10 cellular contexts compared by ENCODE assay signal in the genomic region with DNA sequence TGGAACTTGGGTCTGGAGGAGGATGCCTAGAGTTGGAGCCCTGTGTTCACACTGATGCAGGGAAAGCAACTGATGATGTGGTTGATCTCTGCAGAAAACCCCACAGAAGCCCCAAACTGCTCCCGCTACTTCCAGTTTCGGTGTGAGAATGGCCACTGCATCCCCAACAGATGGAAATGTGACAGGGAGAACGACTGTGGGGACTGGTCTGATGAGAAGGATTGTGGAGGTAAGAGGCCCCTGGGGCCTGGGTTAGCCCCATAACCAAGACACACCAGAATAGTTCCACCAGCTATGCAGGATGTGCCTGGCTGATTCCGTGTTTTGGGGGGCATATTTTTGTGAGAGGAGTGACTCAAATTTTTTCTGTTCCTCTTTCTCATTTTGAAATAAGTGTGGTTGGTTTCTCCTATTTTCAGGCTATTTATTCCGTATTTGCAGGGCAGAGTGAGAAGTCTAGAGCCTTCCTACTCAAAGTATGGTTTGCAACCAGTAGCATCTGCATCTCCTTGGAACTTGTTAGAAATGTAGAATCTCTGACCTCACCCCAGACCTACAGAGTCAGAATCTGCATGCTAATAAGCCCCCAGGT.
A peak's percentile ranks its signal among the peaks of the same experiment; 100 is the strongest.
DNase-seq lines count a peak whose midpoint lies in the region; ATAC-seq and TF ChIP-seq lines count a peak whose summit lies in the region.
"Had no signal": no experiment of that assay in that cellular context is flagged by ENCODE, and none has a peak within 500 bp of the region (broad histone marks: within the 10 kb centered on the region; RNA-seq: fewer than 3 reads in every experiment).

No MANE protein-coding gene starts in this region.

- no TSS peak for BruUV-seq in OCI-LY7 (replicated peaks; lab: Mats Ljungman, UMichigan)

- H3K27me3 ChIP-seq in tibial artery (no peaks in the 10 kb centered on the region), testis (no peaks in the 10 kb centered on the region)
- H3K27me3 ChIP-seq: Peyer's patch had no signal

- H3K4me2 ChIP-seq in OCI-LY7 (ENCODE audit: low read length): peak overlapping the region; percentile 98
- H3K4me2 ChIP-seq: A549 had no signal

- no peak for TF ChIP-seq CTCF in OCI-LY7 (conservative IDR thresholded peaks at IDR 0.05; ENCODE audit: low read length)
- no peak for TF ChIP-seq CTCF in tibial artery (IDR thresholded peaks at IDR 0.05)
- TF ChIP-seq CTCF in HFFc6 (IDR thresholded peaks at IDR 0.05): no peak
- TF ChIP-seq CTCF in testis (IDR thresholded peaks at IDR 0.05): no peak

- H3K36me3 ChIP-seq in OCI-LY7 (ENCODE audit: insufficient read depth, low read length) (peaks cover 98% of the 10 kb centered on the region), tibial artery (peaks cover 0 to 67% (median 4%) of the 10 kb centered on the region in 3 donors), testis (ENCODE audit: low read depth, missing control alignments) (no peaks in the 10 kb centered on the region)

- CTCF ChIA-PET in activated CD4-positive, alpha-beta T cell treated with anti-CD3 and anti-CD28 coated beads for 36 hours (lab: Charles Lee): interaction anchor here (0.5 to 4.6 kb wide), 15 partner anchors 8 to 1164 kb away, joined by 3 to 46 read pairs (median 5); no protein-coding TSS in a partner anchor
- CTCF ChIA-PET in OCI-LY7 (lab: Charles Lee; ENCODE audit: unreplicated experiment): interaction anchor here (0.6 kb wide), 1 partner anchor 148 kb away, joined by 3 read pairs; no protein-coding TSS in a partner anchor

- peak overlapping the region; percentile 55 for H3K27ac Mint-ChIP-seq in activated CD4-positive, alpha-beta T cell treated with anti-CD3 and anti-CD28 coated beads for 36 hours
- H3K27ac Mint-ChIP-seq in HFFc6: no peak overlapping the region

- H3K27ac ChIP-seq in OCI-LY7 (ENCODE audit: low read depth, low read length, poor library complexity, severe bottlenecking) (peak overlapping the region; percentile 98), tibial artery (no peak overlapping the region), testis (no peak overlapping the region)
- H3K27ac ChIP-seq: A549 had no signal

- peak overlapping the region; percentile 66 for H3K4me3 ChIP-seq in OCI-LY7 (ENCODE audit: low read depth, low read length, poor library complexity, severe bottlenecking)
- H3K4me3 ChIP-seq in tibial artery: no peak overlapping the region
- no peak overlapping the region for H3K4me3 ChIP-seq in testis
- H3K4me3 ChIP-seq: A549, Peyer's patch had no signal

- intact Hi-C loops in activated CD4-positive, alpha-beta T cell treated with anti-CD3 and anti-CD28 coated beads for 36 hours (cut with DNase I, micrococcal nuclease): loop anchor here (2.0 to 5.0 kb wide), 4 partner anchors 123 to 297 kb away; partner anchors contain the start of genes SC5D (in 1 of the 2), SORL1 (in 1 of the 2) and SORL1-AS1 (in 1 of the 2)
- intact Hi-C loops in OCI-LY7 (cut with micrococcal nuclease; ENCODE audit: unreplicated experiment): loop anchor here (1.0 to 2.0 kb wide), 3 partner anchors 20 to 217 kb away; no protein-coding TSS in a partner anchor
- intact Hi-C loops in sciatic nerve (cut with DNase I): loop anchor here (5.0 kb wide), 1 partner anchor 268 kb away; no protein-coding TSS in a partner anchor
- intact Hi-C loops in tibial artery (cut with DNase I; ENCODE audit: low total_unique reads): loop anchor here (5.0 to 10.0 kb wide), 2 partner anchors 268 to 345 kb away; no protein-coding TSS in a partner anchor
- intact Hi-C loops in testis (cut with DNase I; ENCODE audit: low total_unique reads): no loop called here

- ATAC-seq in activated CD4-positive, alpha-beta T cell treated with anti-CD3 and anti-CD28 coated beads for 36 hours: peak; percentile 80
- ATAC-seq in HG02840 (IDR thresholded peaks at IDR 0.05; ENCODE audit: low FRiP score, unreplicated experiment): peak; percentile 73
- peak; percentile 40 for ATAC-seq in sciatic nerve
- ATAC-seq: A549 had no signal

- H3K4me1 Mint-ChIP-seq in activated CD4-positive, alpha-beta T cell treated with anti-CD3 and anti-CD28 coated beads for 36 hours: peaks cover 22% of the 10 kb centered on the region
- H3K4me1 Mint-ChIP-seq in HFFc6 (ENCODE audit: low read depth): peaks cover 29% of the 10 kb centered on the region

- 0 out of 2 replicates have a peak, but pooled peaks cover 3% of the 10 kb centered on the region for H4K20me1 ChIP-seq in OCI-LY7 (ENCODE audit: insufficient read depth, low read length)

- peaks cover 50% of the 10 kb centered on the region for H3K79me2 ChIP-seq in OCI-LY7 (ENCODE audit: insufficient read depth, low read depth, low read length)

- H3K9me3 Mint-ChIP-seq in activated CD4-positive, alpha-beta T cell treated with anti-CD3 and anti-CD28 coated beads for 36 hours (ENCODE audit: low read depth): no peaks in the 10 kb centered on the region
- peaks cover 5% of the 10 kb centered on the region for H3K9me3 Mint-ChIP-seq in HFFc6

- peak; percentile 27 for DNase-seq in activated CD4-positive, alpha-beta T cell treated with anti-CD3 and anti-CD28 coated beads for 36 hours
- DNase-seq in activated CD4-positive, alpha-beta T cell treated with anti-CD3 and anti-CD28 coated beads for 4 hours: no peak
- DNase-seq in OCI-LY7 (ENCODE audit: low spot score): peak; percentile 85
- no peak for DNase-seq in sciatic nerve (ENCODE audit: low spot score)
- no peak for DNase-seq in tibial artery
- DNase-seq in HFFc6: no peak
- DNase-seq in testis: no peak

- peaks cover 47% of the 10 kb centered on the region for H3K36me3 Mint-ChIP-seq in activated CD4-positive, alpha-beta T cell treated with anti-CD3 and anti-CD28 coated beads for 36 hours (ENCODE audit: low read depth)
- peaks cover under 1% of the 10 kb centered on the region; the same call in 1 of the 2 replicates for H3K36me3 Mint-ChIP-seq in HFFc6 (ENCODE audit: low read depth)

- 76 to 91% methylated on average over 5 of the region's 5 CpGs for WGBS in testis, 2 donors

- H3K9me3 ChIP-seq in OCI-LY7 (ENCODE audit: low read length): no peaks in the 10 kb centered on the region
- H3K9me3 ChIP-seq in tibial artery: no peaks in the 10 kb centered on the region
- H3K9me3 ChIP-seq in testis: no peaks in the 10 kb centered on the region
- H3K9me3 ChIP-seq: A549, Peyer's patch had no signal

- POLR2A ChIA-PET in activated CD4-positive, alpha-beta T cell treated with anti-CD3 and anti-CD28 coated beads for 36 hours (lab: Charles Lee): no interaction called here
- POLR2A ChIA-PET in OCI-LY7 (lab: Charles Lee): interaction anchor here (0.8 to 1.2 kb wide), 3 partner anchors 19 to 215 kb away, joined by 3 read pairs; no protein-coding TSS in a partner anchor

- H3K4me1 ChIP-seq in OCI-LY7 (ENCODE audit: insufficient read depth, low read length, poor library complexity, severe bottlenecking) (peaks cover 69% of the 10 kb centered on the region), tibial artery (peaks cover 0 to under 1% (median 0%) of the 10 kb centered on the region in 4 donors), testis (no peaks in the 10 kb centered on the region)
- H3K4me1 ChIP-seq: A549 had no signal

- TF ChIP-seq POLR2A in testis (IDR thresholded peaks at IDR 0.05): no peak

- no peak overlapping the region for H3K4me3 Mint-ChIP-seq in activated CD4-positive, alpha-beta T cell treated with anti-CD3 and anti-CD28 coated beads for 36 hours
- no peak overlapping the region for H3K4me3 Mint-ChIP-seq in HFFc6

- no peak overlapping the region for H2AFZ ChIP-seq in OCI-LY7 (ENCODE audit: low read length)

- no peaks in the 10 kb centered on the region for H3K27me3 Mint-ChIP-seq in activated CD4-positive, alpha-beta T cell treated with anti-CD3 and anti-CD28 coated beads for 36 hours
- peaks cover 13% of the 10 kb centered on the region for H3K27me3 Mint-ChIP-seq in HFFc6 (ENCODE audit: insufficient read depth)

- no peaks in the 10 kb centered on the region for H3K9me2 ChIP-seq in OCI-LY7 (ENCODE audit: insufficient read depth, low read length)

Comparison
In these comparisons a context has a peak if more than half of its experiments do, and no peak if none do; other contexts are left out.
1. DNase-seq: peak in activated CD4-positive, alpha-beta T cell treated with anti-CD3 and anti-CD28 coated beads for 36 hours (single experiment) and OCI-LY7 (single experiment); none in activated CD4-positive, alpha-beta T cell treated with anti-CD3 and anti-CD28 coated beads for 4 hours (0 of 2), sciatic nerve (single experiment), tibial artery (0 of 2), HFFc6 (single experiment) and testis (single experiment).
2. Peak in every context shown above with its lines, with median percentiles within 50 percentile points of each other: ATAC-seq.